ENCODE assay signal across 13 cellular contexts in genomic region chr1:43954036-43954435, GRCh38. TPM values are rescaled to one million over a fixed set of nuclear protein-coding genes. Genes with fewer than 3 reads are reported as not detected.
DNase-seq lines count a peak whose midpoint lies in the region.
"Had no signal": no experiment of that assay in that cellular context is flagged by ENCODE, and none has a peak within 500 bp of the region (broad histone marks: within the 10 kb centered on the region; RNA-seq: fewer than 3 reads in every experiment).

No MANE protein-coding gene starts in this region.

- intact Hi-C loops in head of caudate nucleus (cut with DNase I), result no loop called here

- DNase-seq in amygdala (lab: John Stamatoyannopoulos, UW) (peak in 52 of 56 donors; percentile 29 to 96 (median 76)), head of caudate nucleus (peak; percentile 73 to 95 (median 88)), occipital lobe (lab: John Stamatoyannopoulos, UW) (peak; percentile 46), superior temporal gyrus (ENCODE audit: extremely low spot score) (peak; percentile 94), GF-D8 (lab: John Stamatoyannopoulos, UW) (no peak), NCI-H2227 (lab: John Stamatoyannopoulos, UW; ENCODE audit: unreplicated experiment) (no peak), AG08396 (ENCODE audit: low spot score) (no peak)
- DNase-seq: CD4-positive, alpha-beta memory T cell; KG1; NCI-H1092 treated with DMSO at 0.1 percent for 48 hours; NCI-H1694 treated with DMSO at 0.1 percent for 48 hours; NCI-H446; NCI-H774 had no signal

RNA-seq across cellular contexts. Expression of gene IPO13, which starts 7.3 kb away (rescaled TPM):
- 13.7 TPM for total RNA-seq in occipital lobe

RNA-seq across cellular contexts. Expression of gene DPH2, which starts 15.8 kb away (rescaled TPM):
- total RNA-seq in occipital lobe, result 15.9 TPM

RNA-seq across cellular contexts. Expression of gene ARTN, which starts 20.4 kb away (rescaled TPM):
- total RNA-seq in occipital lobe, result 0.62 TPM

RNA-seq across cellular contexts. Expression of gene ATP6V0B, which starts 20.7 kb away (rescaled TPM):
- total RNA-seq in occipital lobe, result 183 TPM

RNA-seq across cellular contexts. Expression of gene B4GALT2, which starts 25.0 kb away (rescaled TPM):
- total RNA-seq in occipital lobe, result 93.9 TPM

Comparison
In these comparisons a context has a peak if more than half of its experiments do, and no peak if none do; other contexts are left out.
1. DNase-seq: peak in amygdala (52 of 56), head of caudate nucleus (42 of 42), occipital lobe (single experiment) and superior temporal gyrus (single experiment); none in GF-D8 (single experiment), NCI-H2227 (single experiment) and AG08396 (single experiment).